32 cellular contexts compared by ENCODE assay signal in the genomic region with DNA sequence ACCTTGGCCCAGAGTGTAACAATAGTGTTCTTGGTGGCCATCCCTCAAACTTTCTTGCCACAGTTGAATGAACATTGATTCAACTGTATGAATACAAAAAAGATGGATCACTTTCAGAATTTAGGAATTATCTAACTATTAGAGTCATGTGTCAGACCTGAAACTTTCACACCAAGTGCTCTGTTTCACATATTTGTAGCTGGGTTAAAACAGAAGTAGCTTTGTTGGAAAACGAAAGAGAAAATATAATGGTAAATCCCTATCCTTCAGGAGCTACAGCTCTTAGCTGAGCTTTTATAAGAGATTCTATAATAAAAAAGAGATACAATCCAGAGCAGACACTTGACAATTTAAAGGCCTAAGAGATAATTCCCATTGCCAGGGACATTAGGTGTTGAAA.
"Had no signal": no experiment of that assay in that cellular context is flagged by ENCODE, and none has a peak within 500 bp of the region (broad histone marks: within the 10 kb centered on the region; RNA-seq: fewer than 3 reads in every experiment).

No MANE protein-coding gene starts in this region.

- H3K4me3 ChIP-seq: left lung, lower lobe of right lung, pancreas, prostate gland, skin epidermis, suprapubic skin, thoracic aorta, tibial artery, upper lobe of right lung had no signal

- H3K4me3 Mint-ChIP-seq: immature natural killer cell; naive thymus-derived CD8-positive, alpha-beta T cell; nephron; neural crest cell; stimulated activated effector memory CD8-positive, alpha-beta T cell treated with anti-CD3 and anti-CD28 coated beads, Interleukin-12 subunit alpha, Interleukin-12 subunit beta, amount 100 ng/mL, for 72 hours; stimulated activated naive CD8-positive, alpha-beta T cell treated with anti-CD3 and anti-CD28 coated beads, Interleukin-15, Interleukin-2, amounts not matched to agents 100 ng/mL and 50 ng/mL, for 24 hours had no signal

- H3K9me3 Mint-ChIP-seq: nephron, neural crest cell had no signal

- H3K27me3 Mint-ChIP-seq: naive thymus-derived CD8-positive, alpha-beta T cell; stimulated activated naive CD8-positive, alpha-beta T cell treated with anti-CD3 and anti-CD28 coated beads, Interleukin-15, Interleukin-2, amounts not matched to agents 100 ng/mL and 50 ng/mL, for 24 hours had no signal

- H3K9me3 ChIP-seq: left lung, lower lobe of right lung, pancreas, prostate gland, suprapubic skin, thoracic aorta, tibial artery, upper lobe of right lung had no signal

- H3K27ac Mint-ChIP-seq: immature natural killer cell; naive thymus-derived CD8-positive, alpha-beta T cell; nephron; stimulated activated effector memory CD8-positive, alpha-beta T cell treated with anti-CD3 and anti-CD28 coated beads, Interleukin-12 subunit alpha, Interleukin-12 subunit beta, amount 100 ng/mL, for 72 hours; stimulated activated naive CD8-positive, alpha-beta T cell treated with anti-CD3 and anti-CD28 coated beads, Interleukin-15, Interleukin-2, amounts not matched to agents 100 ng/mL and 50 ng/mL, for 24 hours had no signal

- H3K27ac ChIP-seq: left lung, lower lobe of right lung, pancreas, prostate gland, skin epidermis, suprapubic skin, thoracic aorta, tibial artery, upper lobe of right lung had no signal

- H3K27me3 ChIP-seq: left lung, pancreas, suprapubic skin, tibial artery, upper lobe of right lung had no signal

- DNase-seq: hypothalamus; immature natural killer cell; kidney; left colon; left lung; lower lobe of right lung; mammary epithelial cell; mesenchymal stem cell; naive thymus-derived CD8-positive, alpha-beta T cell; nucleus accumbens; pancreas; posterior cingulate gyrus; retina; right cardiac atrium; stimulated activated CD4-positive, alpha-beta T cell treated with anti-CD3 and anti-CD28 coated beads, Interleukin-12 subunit alpha, Interleukin-12 subunit beta, amount 100 ng/mL, for 4 hours; stimulated activated CD4-positive, alpha-beta T cell treated with anti-CD3 and anti-CD28 coated beads, Interleukin-15, amount 100 ng/mL, for 24 hours; stimulated activated CD4-positive, alpha-beta T cell treated with anti-CD3 and anti-CD28 coated beads, Interleukin-2, amount 100 ng/mL, for 24 hours; stimulated activated CD4-positive, alpha-beta T cell treated with anti-CD3 and anti-CD28 coated beads, Interleukin-4, amount 100 ng/mL, for 1 hour; stimulated activated naive CD4-positive, alpha-beta T cell; tibial artery; upper lobe of right lung had no signal

- ATAC-seq: left colon; left lung; lower lobe of right lung; naive thymus-derived CD8-positive, alpha-beta T cell; pancreas; right cardiac atrium; sciatic nerve; stimulated activated effector memory CD8-positive, alpha-beta T cell treated with anti-CD3 and anti-CD28 coated beads, Interleukin-12 subunit alpha, Interleukin-12 subunit beta, amount 100 ng/mL, for 72 hours; upper lobe of right lung had no signal

- H3K4me1 ChIP-seq: left lung, lower lobe of right lung, pancreas, prostate gland, suprapubic skin, tibial artery, upper lobe of right lung had no signal

- H3K4me1 Mint-ChIP-seq: immature natural killer cell; naive thymus-derived CD8-positive, alpha-beta T cell; neural crest cell; stimulated activated effector memory CD8-positive, alpha-beta T cell treated with anti-CD3 and anti-CD28 coated beads, Interleukin-12 subunit alpha, Interleukin-12 subunit beta, amount 100 ng/mL, for 72 hours had no signal

- H3K36me3 ChIP-seq: left lung, lower lobe of right lung, pancreas, prostate gland, suprapubic skin, thoracic aorta, tibial artery, upper lobe of right lung had no signal

- FAIRE-seq: islet of Langerhans, kidney, pancreas, urothelium cell line had no signal

- H3K36me3 Mint-ChIP-seq: naive thymus-derived CD8-positive, alpha-beta T cell; stimulated activated effector memory CD8-positive, alpha-beta T cell treated with anti-CD3 and anti-CD28 coated beads, Interleukin-12 subunit alpha, Interleukin-12 subunit beta, amount 100 ng/mL, for 72 hours had no signal
